Comparison of ENCODE assay signal across 1 cellular context in genomic region chr1:154961497-154962237, GRCh38.
TF ChIP-seq lines count a peak whose summit lies in the region.

A gene with protein sequence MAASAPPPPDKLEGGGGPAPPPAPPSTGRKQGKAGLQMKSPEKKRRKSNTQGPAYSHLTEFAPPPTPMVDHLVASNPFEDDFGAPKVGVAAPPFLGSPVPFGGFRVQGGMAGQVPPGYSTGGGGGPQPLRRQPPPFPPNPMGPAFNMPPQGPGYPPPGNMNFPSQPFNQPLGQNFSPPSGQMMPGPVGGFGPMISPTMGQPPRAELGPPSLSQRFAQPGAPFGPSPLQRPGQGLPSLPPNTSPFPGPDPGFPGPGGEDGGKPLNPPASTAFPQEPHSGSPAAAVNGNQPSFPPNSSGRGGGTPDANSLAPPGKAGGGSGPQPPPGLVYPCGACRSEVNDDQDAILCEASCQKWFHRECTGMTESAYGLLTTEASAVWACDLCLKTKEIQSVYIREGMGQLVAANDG (minus strand): TSS chr1:154961782. CDS start chr1:154961576, 206 bp downstream.

TF ChIP-seq in K562, 482 proteins besides CTCF, POLR2A, EP300 and RAD21 (continued from another document and continues in another):
- TF ChIP-seq KLF13 (tag; IDR thresholded peaks at IDR 0.05; ENCODE audit: borderline replicate concordance, low read depth) (peak; percentile 39), POLR3G (IDR thresholded peaks at IDR 0.05; ENCODE audit: extremely low read depth, insufficient read length, insufficient replicate concordance) (no peak), TARDBP (IDR thresholded peaks at IDR 0.05) (no peak), RBBP5 (IDR thresholded peaks at IDR 0.05; ENCODE audit: borderline replicate concordance, insufficient read depth, low read length, poor library complexity, severe bottlenecking) (peak; percentile 80), SRSF1 (IDR thresholded peaks at IDR 0.05; ENCODE audit: low read depth, low read length) (no peak), PATZ1 (CRISPR knock-in tag; IDR thresholded peaks at IDR 0.05; ENCODE audit: borderline replicate concordance) (no peak), RBM15 (IDR thresholded peaks at IDR 0.05; ENCODE audit: insufficient read depth, low read length) (no peak), USF1 (CRISPR knock-in tag; IDR thresholded peaks at IDR 0.05) (no peak), ZNF124 (CRISPR knock-in tag; IDR thresholded peaks at IDR 0.05) (no peak), NFRKB (IDR thresholded peaks at IDR 0.05; ENCODE audit: low read depth) (no peak), ZBTB1 (CRISPR knock-in tag; IDR thresholded peaks at IDR 0.05; ENCODE audit: borderline replicate concordance, low read depth) (peak; percentile 72; the same call in 1 of the 2 replicates), CTBP1 (IDR thresholded peaks at IDR 0.05; ENCODE audit: borderline replicate concordance) (peak; percentile 93), ZNF3 (CRISPR knock-in tag; IDR thresholded peaks at IDR 0.05) (no peak), ZNF785 (CRISPR knock-in tag; IDR thresholded peaks at IDR 0.05) (no peak), ARHGAP35 (IDR thresholded peaks at IDR 0.05; ENCODE audit: partially characterized antibody) (no peak), THRA (IDR thresholded peaks at IDR 0.05) (no peak), ZNF146 (CRISPR knock-in tag; IDR thresholded peaks at IDR 0.05; ENCODE audit: unreplicated experiment) (no peak), RNF2 (IDR thresholded peaks at IDR 0.05) (no peak), CREBBP (IDR thresholded peaks at IDR 0.05; ENCODE audit: low read depth, low read length) (no peak), DNMT1 (IDR thresholded peaks at IDR 0.05) (no peak), MCM3 (IDR thresholded peaks at IDR 0.05) (no peak)
- TF ChIP-seq, protein P1, sequence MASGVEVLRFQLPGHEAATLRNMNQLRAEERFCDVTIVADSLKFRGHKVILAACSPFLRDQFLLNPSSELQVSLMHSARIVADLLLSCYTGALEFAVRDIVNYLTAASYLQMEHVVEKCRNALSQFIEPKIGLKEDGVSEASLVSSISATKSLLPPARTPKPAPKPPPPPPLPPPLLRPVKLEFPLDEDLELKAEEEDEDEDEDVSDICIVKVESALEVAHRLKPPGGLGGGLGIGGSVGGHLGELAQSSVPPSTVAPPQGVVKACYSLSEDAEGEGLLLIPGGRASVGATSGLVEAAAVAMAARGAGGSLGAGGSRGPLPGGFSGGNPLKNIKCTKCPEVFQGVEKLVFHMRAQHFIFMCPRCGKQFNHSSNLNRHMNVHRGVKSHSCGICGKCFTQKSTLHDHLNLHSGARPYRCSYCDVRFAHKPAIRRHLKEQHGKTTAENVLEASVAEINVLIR (CRISPR knock-in tag; IDR thresholded peaks at IDR 0.05): no peak
- TF ChIP-seq, protein P2, sequence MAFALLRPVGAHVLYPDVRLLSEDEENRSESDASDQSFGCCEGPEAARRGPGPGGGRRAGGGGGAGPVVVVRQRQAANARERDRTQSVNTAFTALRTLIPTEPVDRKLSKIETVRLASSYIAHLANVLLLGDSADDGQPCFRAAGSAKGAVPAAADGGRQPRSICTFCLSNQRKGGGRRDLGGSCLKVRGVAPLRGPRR (CRISPR knock-in tag; IDR thresholded peaks at IDR 0.05): no peak
- TF ChIP-seq, protein P3, sequence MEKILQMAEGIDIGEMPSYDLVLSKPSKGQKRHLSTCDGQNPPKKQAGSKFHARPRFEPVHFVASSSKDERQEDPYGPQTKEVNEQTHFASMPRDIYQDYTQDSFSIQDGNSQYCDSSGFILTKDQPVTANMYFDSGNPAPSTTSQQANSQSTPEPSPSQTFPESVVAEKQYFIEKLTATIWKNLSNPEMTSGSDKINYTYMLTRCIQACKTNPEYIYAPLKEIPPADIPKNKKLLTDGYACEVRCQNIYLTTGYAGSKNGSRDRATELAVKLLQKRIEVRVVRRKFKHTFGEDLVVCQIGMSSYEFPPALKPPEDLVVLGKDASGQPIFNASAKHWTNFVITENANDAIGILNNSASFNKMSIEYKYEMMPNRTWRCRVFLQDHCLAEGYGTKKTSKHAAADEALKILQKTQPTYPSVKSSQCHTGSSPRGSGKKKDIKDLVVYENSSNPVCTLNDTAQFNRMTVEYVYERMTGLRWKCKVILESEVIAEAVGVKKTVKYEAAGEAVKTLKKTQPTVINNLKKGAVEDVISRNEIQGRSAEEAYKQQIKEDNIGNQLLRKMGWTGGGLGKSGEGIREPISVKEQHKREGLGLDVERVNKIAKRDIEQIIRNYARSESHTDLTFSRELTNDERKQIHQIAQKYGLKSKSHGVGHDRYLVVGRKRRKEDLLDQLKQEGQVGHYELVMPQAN (IDR thresholded peaks at IDR 0.05; ENCODE audit: borderline replicate concordance): peak; percentile 66; the same call in 1 of the 2 replicates
- TF ChIP-seq, protein P4, sequence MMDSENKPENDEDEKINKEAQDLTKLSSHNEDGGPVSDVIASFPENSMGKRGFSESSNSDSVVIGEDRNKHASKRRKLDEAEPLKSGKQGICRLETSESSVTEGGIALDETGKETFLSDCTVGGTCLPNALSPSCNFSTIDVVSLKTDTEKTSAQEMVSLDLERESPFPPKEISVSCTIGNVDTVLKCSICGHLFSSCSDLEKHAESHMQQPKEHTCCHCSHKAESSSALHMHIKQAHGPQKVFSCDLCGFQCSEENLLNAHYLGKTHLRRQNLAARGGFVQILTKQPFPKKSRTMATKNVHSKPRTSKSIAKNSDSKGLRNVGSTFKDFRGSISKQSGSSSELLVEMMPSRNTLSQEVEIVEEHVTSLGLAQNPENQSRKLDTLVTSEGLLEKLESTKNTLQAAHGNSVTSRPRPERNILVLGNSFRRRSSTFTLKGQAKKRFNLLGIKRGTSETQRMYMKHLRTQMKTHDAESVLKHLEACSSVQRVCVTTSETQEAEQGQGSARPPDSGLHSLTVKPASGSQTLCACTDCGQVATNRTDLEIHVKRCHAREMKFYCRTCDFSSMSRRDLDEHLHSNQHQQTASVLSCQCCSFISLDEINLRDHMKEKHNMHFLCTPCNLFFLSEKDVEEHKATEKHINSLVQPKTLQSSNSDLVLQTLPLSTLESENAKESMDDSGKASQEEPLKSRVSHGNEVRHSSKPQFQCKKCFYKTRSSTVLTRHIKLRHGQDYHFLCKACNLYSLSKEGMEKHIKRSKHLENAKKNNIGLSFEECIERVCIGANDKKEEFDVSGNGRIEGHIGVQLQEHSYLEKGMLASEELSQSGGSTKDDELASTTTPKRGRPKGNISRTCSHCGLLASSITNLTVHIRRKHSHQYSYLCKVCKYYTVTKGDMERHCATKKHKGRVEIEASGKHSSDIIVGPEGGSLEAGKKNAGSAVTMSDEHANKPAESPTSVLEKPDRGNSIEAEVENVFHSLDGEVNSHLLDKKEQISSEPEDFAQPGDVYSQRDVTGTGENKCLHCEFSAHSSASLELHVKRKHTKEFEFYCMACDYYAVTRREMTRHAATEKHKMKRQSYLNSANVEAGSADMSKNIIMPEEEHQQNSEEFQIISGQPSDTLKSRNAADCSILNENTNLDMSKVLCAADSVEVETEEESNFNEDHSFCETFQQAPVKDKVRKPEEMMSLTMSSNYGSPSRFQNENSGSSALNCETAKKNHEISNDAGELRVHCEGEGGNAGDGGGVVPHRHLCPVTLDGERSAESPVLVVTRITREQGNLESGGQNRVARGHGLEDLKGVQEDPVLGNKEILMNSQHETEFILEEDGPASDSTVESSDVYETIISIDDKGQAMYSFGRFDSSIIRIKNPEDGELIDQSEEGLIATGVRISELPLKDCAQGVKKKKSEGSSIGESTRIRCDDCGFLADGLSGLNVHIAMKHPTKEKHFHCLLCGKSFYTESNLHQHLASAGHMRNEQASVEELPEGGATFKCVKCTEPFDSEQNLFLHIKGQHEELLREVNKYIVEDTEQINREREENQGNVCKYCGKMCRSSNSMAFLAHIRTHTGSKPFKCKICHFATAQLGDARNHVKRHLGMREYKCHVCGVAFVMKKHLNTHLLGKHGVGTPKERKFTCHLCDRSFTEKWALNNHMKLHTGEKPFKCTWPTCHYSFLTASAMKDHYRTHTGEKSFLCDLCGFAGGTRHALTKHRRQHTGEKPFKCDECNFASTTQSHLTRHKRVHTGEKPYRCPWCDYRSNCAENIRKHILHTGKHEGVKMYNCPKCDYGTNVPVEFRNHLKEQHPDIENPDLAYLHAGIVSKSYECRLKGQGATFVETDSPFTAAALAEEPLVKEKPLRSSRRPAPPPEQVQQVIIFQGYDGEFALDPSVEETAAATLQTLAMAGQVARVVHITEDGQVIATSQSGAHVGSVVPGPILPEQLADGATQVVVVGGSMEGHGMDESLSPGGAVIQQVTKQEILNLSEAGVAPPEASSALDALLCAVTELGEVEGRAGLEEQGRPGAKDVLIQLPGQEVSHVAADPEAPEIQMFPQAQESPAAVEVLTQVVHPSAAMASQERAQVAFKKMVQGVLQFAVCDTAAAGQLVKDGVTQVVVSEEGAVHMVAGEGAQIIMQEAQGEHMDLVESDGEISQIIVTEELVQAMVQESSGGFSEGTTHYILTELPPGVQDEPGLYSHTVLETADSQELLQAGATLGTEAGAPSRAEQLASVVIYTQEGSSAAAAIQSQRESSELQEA (IDR thresholded peaks at IDR 0.05; ENCODE audit: low read depth): no peak
- TF ChIP-seq, protein P5, sequence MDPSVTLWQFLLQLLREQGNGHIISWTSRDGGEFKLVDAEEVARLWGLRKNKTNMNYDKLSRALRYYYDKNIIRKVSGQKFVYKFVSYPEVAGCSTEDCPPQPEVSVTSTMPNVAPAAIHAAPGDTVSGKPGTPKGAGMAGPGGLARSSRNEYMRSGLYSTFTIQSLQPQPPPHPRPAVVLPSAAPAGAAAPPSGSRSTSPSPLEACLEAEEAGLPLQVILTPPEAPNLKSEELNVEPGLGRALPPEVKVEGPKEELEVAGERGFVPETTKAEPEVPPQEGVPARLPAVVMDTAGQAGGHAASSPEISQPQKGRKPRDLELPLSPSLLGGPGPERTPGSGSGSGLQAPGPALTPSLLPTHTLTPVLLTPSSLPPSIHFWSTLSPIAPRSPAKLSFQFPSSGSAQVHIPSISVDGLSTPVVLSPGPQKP (CRISPR knock-in tag; IDR thresholded peaks at IDR 0.05): no peak
- TF ChIP-seq, protein P6, sequence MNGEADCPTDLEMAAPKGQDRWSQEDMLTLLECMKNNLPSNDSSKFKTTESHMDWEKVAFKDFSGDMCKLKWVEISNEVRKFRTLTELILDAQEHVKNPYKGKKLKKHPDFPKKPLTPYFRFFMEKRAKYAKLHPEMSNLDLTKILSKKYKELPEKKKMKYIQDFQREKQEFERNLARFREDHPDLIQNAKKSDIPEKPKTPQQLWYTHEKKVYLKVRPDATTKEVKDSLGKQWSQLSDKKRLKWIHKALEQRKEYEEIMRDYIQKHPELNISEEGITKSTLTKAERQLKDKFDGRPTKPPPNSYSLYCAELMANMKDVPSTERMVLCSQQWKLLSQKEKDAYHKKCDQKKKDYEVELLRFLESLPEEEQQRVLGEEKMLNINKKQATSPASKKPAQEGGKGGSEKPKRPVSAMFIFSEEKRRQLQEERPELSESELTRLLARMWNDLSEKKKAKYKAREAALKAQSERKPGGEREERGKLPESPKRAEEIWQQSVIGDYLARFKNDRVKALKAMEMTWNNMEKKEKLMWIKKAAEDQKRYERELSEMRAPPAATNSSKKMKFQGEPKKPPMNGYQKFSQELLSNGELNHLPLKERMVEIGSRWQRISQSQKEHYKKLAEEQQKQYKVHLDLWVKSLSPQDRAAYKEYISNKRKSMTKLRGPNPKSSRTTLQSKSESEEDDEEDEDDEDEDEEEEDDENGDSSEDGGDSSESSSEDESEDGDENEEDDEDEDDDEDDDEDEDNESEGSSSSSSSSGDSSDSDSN (IDR thresholded peaks at IDR 0.05; ENCODE audit: borderline replicate concordance in 1 of 2, low read depth in 2 of 2, low read length in 2 of 2): peak; percentile 65 to 81; a peak in 3 of 4 replicates
- TF ChIP-seq, protein P7, sequence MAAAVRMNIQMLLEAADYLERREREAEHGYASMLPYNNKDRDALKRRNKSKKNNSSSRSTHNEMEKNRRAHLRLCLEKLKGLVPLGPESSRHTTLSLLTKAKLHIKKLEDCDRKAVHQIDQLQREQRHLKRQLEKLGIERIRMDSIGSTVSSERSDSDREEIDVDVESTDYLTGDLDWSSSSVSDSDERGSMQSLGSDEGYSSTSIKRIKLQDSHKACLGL (CRISPR knock-in tag; IDR thresholded peaks at IDR 0.05; ENCODE audit: borderline replicate concordance, poor library complexity, severe bottlenecking): no peak
- TF ChIP-seq, protein P8, sequence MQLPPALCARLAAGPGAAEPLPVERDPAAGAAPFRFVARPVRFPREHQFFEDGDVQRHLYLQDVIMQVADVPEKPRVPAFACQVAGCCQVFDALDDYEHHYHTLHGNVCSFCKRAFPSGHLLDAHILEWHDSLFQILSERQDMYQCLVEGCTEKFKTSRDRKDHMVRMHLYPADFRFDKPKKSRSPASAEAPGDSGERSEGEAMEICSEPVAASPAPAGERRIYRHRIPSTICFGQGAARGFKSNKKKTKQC (CRISPR knock-in tag; IDR thresholded peaks at IDR 0.05): no peak
- TF ChIP-seq, protein P9, sequence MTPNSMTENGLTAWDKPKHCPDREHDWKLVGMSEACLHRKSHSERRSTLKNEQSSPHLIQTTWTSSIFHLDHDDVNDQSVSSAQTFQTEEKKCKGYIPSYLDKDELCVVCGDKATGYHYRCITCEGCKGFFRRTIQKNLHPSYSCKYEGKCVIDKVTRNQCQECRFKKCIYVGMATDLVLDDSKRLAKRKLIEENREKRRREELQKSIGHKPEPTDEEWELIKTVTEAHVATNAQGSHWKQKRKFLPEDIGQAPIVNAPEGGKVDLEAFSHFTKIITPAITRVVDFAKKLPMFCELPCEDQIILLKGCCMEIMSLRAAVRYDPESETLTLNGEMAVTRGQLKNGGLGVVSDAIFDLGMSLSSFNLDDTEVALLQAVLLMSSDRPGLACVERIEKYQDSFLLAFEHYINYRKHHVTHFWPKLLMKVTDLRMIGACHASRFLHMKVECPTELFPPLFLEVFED (CRISPR knock-in tag; conservative IDR thresholded peaks at IDR 0.05): peak; percentile 85
